Comparison of ENCODE assay signal across 1 cellular context in the genomic region with DNA sequence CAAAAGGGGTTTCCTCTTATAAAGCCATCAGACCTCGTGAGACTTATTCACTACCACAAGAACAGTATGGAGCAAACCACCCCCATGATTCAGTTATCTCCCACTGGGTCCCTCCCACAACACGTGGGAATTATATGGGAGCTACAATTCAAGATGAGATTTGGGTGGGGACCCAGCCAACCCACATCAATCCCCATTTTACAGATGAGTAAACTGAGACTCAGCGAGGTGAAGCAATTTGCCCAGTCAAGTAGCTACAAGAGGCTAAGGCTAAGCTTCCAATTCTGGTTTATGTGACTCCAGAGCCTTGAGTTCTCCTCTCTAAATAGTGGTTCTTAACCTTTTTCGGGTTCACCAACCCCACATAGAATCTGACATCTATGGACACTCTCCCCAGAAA.
TF ChIP-seq lines count a peak whose summit lies in the region.

No MANE protein-coding gene starts in this region.

TF ChIP-seq in K562, 482 proteins besides CTCF, POLR2A, EP300 and RAD21:
- TF ChIP-seq, protein P1, sequence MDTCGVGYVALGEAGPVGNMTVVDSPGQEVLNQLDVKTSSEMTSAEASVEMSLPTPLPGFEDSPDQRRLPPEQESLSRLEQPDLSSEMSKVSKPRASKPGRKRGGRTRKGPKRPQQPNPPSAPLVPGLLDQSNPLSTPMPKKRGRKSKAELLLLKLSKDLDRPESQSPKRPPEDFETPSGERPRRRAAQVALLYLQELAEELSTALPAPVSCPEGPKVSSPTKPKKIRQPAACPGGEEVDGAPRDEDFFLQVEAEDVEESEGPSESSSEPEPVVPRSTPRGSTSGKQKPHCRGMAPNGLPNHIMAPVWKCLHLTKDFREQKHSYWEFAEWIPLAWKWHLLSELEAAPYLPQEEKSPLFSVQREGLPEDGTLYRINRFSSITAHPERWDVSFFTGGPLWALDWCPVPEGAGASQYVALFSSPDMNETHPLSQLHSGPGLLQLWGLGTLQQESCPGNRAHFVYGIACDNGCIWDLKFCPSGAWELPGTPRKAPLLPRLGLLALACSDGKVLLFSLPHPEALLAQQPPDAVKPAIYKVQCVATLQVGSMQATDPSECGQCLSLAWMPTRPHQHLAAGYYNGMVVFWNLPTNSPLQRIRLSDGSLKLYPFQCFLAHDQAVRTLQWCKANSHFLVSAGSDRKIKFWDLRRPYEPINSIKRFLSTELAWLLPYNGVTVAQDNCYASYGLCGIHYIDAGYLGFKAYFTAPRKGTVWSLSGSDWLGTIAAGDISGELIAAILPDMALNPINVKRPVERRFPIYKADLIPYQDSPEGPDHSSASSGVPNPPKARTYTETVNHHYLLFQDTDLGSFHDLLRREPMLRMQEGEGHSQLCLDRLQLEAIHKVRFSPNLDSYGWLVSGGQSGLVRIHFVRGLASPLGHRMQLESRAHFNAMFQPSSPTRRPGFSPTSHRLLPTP (IDR thresholded peaks at IDR 0.05; ENCODE audit: borderline replicate concordance, extremely low read depth, insufficient read length) = no peak
- TF ChIP-seq RBM25 (IDR thresholded peaks at IDR 0.05; ENCODE audit: low read depth, low read length, severe bottlenecking) (peak; percentile 71), DACH1 (IDR thresholded peaks at IDR 0.05; ENCODE audit: partially characterized antibody) (no peak), BCOR (IDR thresholded peaks at IDR 0.05) (peak; percentile 51; the same call in 1 of the 2 replicates), BRD4 (IDR thresholded peaks at IDR 0.05) (no peak)
